9 cellular contexts compared by ENCODE assay signal in the genomic region with DNA sequence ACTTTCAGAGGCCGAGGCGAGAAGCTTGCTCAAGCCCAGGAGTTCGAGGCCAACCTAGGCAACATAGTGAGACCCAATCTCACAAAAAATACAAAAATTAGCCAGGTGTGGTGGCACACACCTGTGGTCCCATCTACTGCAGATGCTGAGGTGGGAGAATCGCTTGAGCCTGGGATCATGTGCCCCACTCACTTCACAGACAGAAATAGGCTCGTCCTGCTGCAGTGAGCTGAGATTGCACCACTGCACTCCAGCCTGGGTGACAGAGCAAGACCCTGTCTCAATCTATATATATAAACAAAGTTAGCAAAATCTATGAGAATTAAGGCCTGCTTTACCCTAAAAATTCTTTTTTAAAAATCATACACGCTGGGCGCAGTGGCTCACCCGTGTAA. TPM values are rescaled to one million over a fixed set of nuclear protein-coding genes. Genes with fewer than 3 reads are reported as not detected.
A peak's percentile ranks its signal among the peaks of the same experiment; 100 is the strongest.
DNase-seq lines count a peak whose midpoint lies in the region; ATAC-seq and TF ChIP-seq lines count a peak whose summit lies in the region.
"Had no signal": no experiment of that assay in that cellular context is flagged by ENCODE, and none has a peak within 500 bp of the region (broad histone marks: within the 10 kb centered on the region; RNA-seq: fewer than 3 reads in every experiment).

No MANE protein-coding gene starts in this region.

- H3K36me3 Mint-ChIP-seq in HFFc6 (ENCODE audit: low read depth) (no peaks in the 10 kb centered on the region), natural killer cell (no peaks in the 10 kb centered on the region)
- no peaks in the 10 kb centered on the region for H3K36me3 Mint-ChIP-seq in activated T-helper 17 cell treated with anti-CD3 and anti-CD28 coated beads, Interleukin-2, amount 50 U/mL, for 72 hours (ENCODE audit: low read depth)

- no peak overlapping the region for H3K4me3 ChIP-seq in smooth muscle cell

- peaks cover 16% of the 10 kb centered on the region for H3F3A ChIP-seq in smooth muscle cell (ENCODE audit: low read depth)

- WGBS in smooth muscle cell (ENCODE audit: low lambda C conversion rate), result 96% methylated on average over 8 of the region's 8 CpGs

- no peaks in the 10 kb centered on the region for H3K9me3 ChIP-seq in smooth muscle cell (replicated peaks; ENCODE audit: low read depth)

- H3K27ac ChIP-seq in smooth muscle cell (ENCODE audit: low read depth), result peak overlapping the region; percentile 89

- DNase-seq in HFFc6 (no peak), left ventricle myocardium superior (no peak), smooth muscle cell (lab: John Stamatoyannopoulos, UW; ENCODE audit: unreplicated experiment) (no peak), NCI-H345 (lab: John Stamatoyannopoulos, UW) (no peak), natural killer cell (no peak), HuH-7.5 (ENCODE audit: low spot score) (no peak)

- H4K20me1 ChIP-seq in smooth muscle cell (ENCODE audit: low read depth), result no peaks in the 10 kb centered on the region

- H3K27me3 ChIP-seq in smooth muscle cell (ENCODE audit: low read depth), result no peaks in the 10 kb centered on the region

- H2AFZ ChIP-seq in smooth muscle cell (ENCODE audit: low read depth), result no peak overlapping the region

- H3K4me1 Mint-ChIP-seq in HFFc6 (ENCODE audit: low read depth) (peaks cover 21% of the 10 kb centered on the region), natural killer cell (peaks cover 8 to 10% of the 10 kb centered on the region in 2 donors)
- H3K4me1 Mint-ChIP-seq in activated T-helper 17 cell treated with anti-CD3 and anti-CD28 coated beads, Interleukin-2, amount 50 U/mL, for 72 hours, result peaks cover 9% of the 10 kb centered on the region

- intact Hi-C loops in left ventricle myocardium superior (cut with micrococcal nuclease) (no loop called here), natural killer cell (cut with micrococcal nuclease) (no loop called here)

- H3K9me3 Mint-ChIP-seq in HFFc6 (no peaks in the 10 kb centered on the region), natural killer cell (no peaks in the 10 kb centered on the region)
- H3K9me3 Mint-ChIP-seq in activated T-helper 17 cell treated with anti-CD3 and anti-CD28 coated beads, Interleukin-2, amount 50 U/mL, for 72 hours, result no peaks in the 10 kb centered on the region
- H3K9me3 Mint-ChIP-seq: activated T-cell treated with anti-CD3 and anti-CD28 coated beads, Interleukin-2, amount 50 U/mL, for 72 hours had no signal

- H3K9ac ChIP-seq in smooth muscle cell (ENCODE audit: low read depth), result peak overlapping the region; percentile 22

- H3K4me3 Mint-ChIP-seq in HFFc6, result no peak overlapping the region; the same call in 1 of the 2 replicates
- H3K4me3 Mint-ChIP-seq in activated T-helper 17 cell treated with anti-CD3 and anti-CD28 coated beads, Interleukin-2, amount 50 U/mL, for 72 hours, result peak overlapping the region; percentile 72
- H3K4me3 Mint-ChIP-seq in natural killer cell, result no peak overlapping the region

- TF ChIP-seq CTCF in HFFc6 (IDR thresholded peaks at IDR 0.05) (no peak), smooth muscle cell (IDR thresholded peaks at IDR 0.05; ENCODE audit: borderline replicate concordance, insufficient read depth, poor library complexity, severe bottlenecking) (no peak), natural killer cell (IDR thresholded peaks at IDR 0.05) (no peak)

- no peaks in the 10 kb centered on the region for H3K79me2 ChIP-seq in smooth muscle cell (ENCODE audit: low read depth)

- H3K27ac Mint-ChIP-seq in HFFc6 (peak overlapping the region; percentile 98), natural killer cell (no peak overlapping the region)
- H3K27ac Mint-ChIP-seq in activated T-helper 17 cell treated with anti-CD3 and anti-CD28 coated beads, Interleukin-2, amount 50 U/mL, for 72 hours, result peak overlapping the region; percentile 88

- no peak for ATAC-seq in activated T-helper 17 cell treated with anti-CD3 and anti-CD28 coated beads, Interleukin-2, amount 50 U/mL, for 72 hours (replicated peaks)
- ATAC-seq in left ventricle myocardium superior (peak; percentile 32), HG02642 (IDR thresholded peaks at IDR 0.05; ENCODE audit: poor library complexity, unreplicated experiment) (no peak), natural killer cell (no peak)

- no peaks in the 10 kb centered on the region for H3K27me3 Mint-ChIP-seq in HFFc6 (ENCODE audit: insufficient read depth)
- no peaks in the 10 kb centered on the region for H3K27me3 Mint-ChIP-seq in activated T-helper 17 cell treated with anti-CD3 and anti-CD28 coated beads, Interleukin-2, amount 50 U/mL, for 72 hours
- H3K27me3 Mint-ChIP-seq in natural killer cell (ENCODE audit: low read depth in 2 of 2), result peaks cover 0 to 2% of the 10 kb centered on the region in 2 donors

- H3K4me2 ChIP-seq in smooth muscle cell, result peak overlapping the region; percentile 66

- no peaks in the 10 kb centered on the region for H3K36me3 ChIP-seq in smooth muscle cell (ENCODE audit: low read depth)

- peaks cover 14% of the 10 kb centered on the region for H3K4me1 ChIP-seq in smooth muscle cell (ENCODE audit: low read depth)

RNA-seq across cellular contexts. Expression of gene TEX44, which starts 50.8 kb away (rescaled TPM):
- total RNA-seq in HFFc6 (2021; fragmentation: NEBNext Ultra II Directional; extraction: Animal tissue kit (Norgen Biotek cat#: 25700)), result not detected
- not detected for total RNA-seq in activated T-helper 17 cell treated with anti-CD3 and anti-CD28 coated beads, Interleukin-2, amount 50 U/mL, for 72 hours
- total RNA-seq in left ventricle myocardium superior, result not detected
- total RNA-seq in smooth muscle cell, result not detected in 2 replicates
- not detected in 2 replicates for polyA plus RNA-seq in smooth muscle cell
- total RNA-seq in natural killer cell, result not detected
- total RNA-seq: activated T-cell treated with anti-CD3 and anti-CD28 coated beads, Interleukin-2, amount 50 U/mL, for 72 hours had no signal

Comparison
In these comparisons a context has a peak if more than half of its experiments do, and no peak if none do; other contexts are left out.
1. H3K27ac Mint-ChIP-seq: peak in HFFc6 (single experiment) and activated T-helper 17 cell treated with anti-CD3 and anti-CD28 coated beads, Interleukin-2, amount 50 U/mL, for 72 hours (single experiment); none in natural killer cell (0 of 2).